In genomic region chrX:154373340-154374306, GRCh38 we compare ENCODE assay signal across 8 cellular contexts. TPM values are rescaled to one million over a fixed set of nuclear protein-coding genes. Genes with fewer than 3 reads are reported as not detected.
A peak's percentile ranks its signal among the peaks of the same experiment; 100 is the strongest.
DNase-seq lines count a peak whose midpoint lies in the region; ATAC-seq and TF ChIP-seq lines count a peak whose summit lies in the region.

No MANE protein-coding gene starts in this region.

- H3K4me3 ChIP-seq in HFF-Myc (replicated peaks; ENCODE audit: low read depth, low read length) = peak overlapping the region; percentile 54

- H3K27me3 ChIP-seq in layer of hippocampus (ENCODE audit: control insufficient read depth, insufficient read depth, low read length) = no peaks in the 10 kb centered on the region

- no peak for ATAC-seq in stimulated activated naive CD8-positive, alpha-beta T cell treated with anti-CD3 and anti-CD28 coated beads, Interleukin-15, Interleukin-2, amounts not matched to agents 100 U/mL and 50 U/mL, for 24 hours
- ATAC-seq in GM19324 (IDR thresholded peaks at IDR 0.05; ENCODE audit: low FRiP score, unreplicated experiment) = no peak
- ATAC-seq in activated CD4-positive, CD25-positive, alpha-beta regulatory T cell treated with anti-CD3 and anti-CD28 coated beads, Interleukin-2, amount 50 U/mL, for 24 hours = no peak

- DNase-seq in COR-L47 (lab: John Stamatoyannopoulos, UW) (peak; percentile 42), HFF-Myc (ENCODE audit: extremely low read depth, low read depth) (no peak), NCI-H82 (lab: John Stamatoyannopoulos, UW) (peak; percentile 82), cerebellum (ENCODE audit: low spot score) (peak; percentile 67)
- DNase-seq in stimulated activated naive CD8-positive, alpha-beta T cell treated with anti-CD3 and anti-CD28 coated beads, Interleukin-15, Interleukin-2, amounts not matched to agents 100 U/mL and 50 U/mL, for 24 hours = peak; percentile 30

- H3K27ac ChIP-seq in layer of hippocampus (ENCODE audit: low read depth, low read length) = peak overlapping the region; percentile 53

- TF ChIP-seq CTCF in HFF-Myc (IDR thresholded peaks at IDR 0.05; ENCODE audit: low read depth, low read length, missing control alignments) = peak; percentile 59

RNA-seq across cellular contexts. Expression of gene FLNA, which starts 0.8 kb away (rescaled TPM):
- total RNA-seq in cerebellum = 131 TPM

RNA-seq across cellular contexts. Expression of gene EMD, which starts 5.5 kb away (rescaled TPM):
- total RNA-seq in cerebellum = 18.8 TPM

RNA-seq across cellular contexts. Expression of gene RPL10, which starts 24.6 kb away (rescaled TPM):
- 1,446 TPM for total RNA-seq in cerebellum

RNA-seq across cellular contexts. Expression of gene DNASE1L1, which starts 35.4 kb away (rescaled TPM):
- 5.1 TPM for total RNA-seq in cerebellum

RNA-seq across cellular contexts. Expression of gene TAFAZZIN, which starts 37.7 kb away (rescaled TPM):
- 14.9 TPM for total RNA-seq in cerebellum
